In the genomic region with DNA sequence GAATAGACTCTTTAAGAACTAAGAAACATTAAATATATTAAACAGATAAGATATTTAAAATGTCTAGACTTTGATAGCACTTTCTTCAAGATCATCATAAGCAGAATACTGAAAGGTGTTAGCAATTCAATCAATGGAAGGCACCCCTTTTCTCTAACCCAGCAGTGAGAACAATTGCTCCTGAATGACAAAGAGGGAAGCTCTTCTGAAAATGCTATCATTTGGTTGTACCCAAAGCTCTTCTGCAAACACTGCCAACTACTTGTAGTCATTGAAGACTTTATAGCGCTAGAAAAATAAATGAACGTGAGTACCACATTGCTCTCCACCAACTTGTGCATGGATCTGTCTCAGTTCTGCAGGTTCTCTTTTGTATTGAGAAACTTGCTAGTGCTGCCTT, we compare ENCODE assay signal across 22 cellular contexts.
DNase-seq lines count a peak whose midpoint lies in the region; ATAC-seq and TF ChIP-seq lines count a peak whose summit lies in the region.
"Had no signal": no experiment of that assay in that cellular context is flagged by ENCODE, and none has a peak within 500 bp of the region (broad histone marks: within the 10 kb centered on the region; RNA-seq: fewer than 3 reads in every experiment).

No MANE protein-coding gene starts in this region.

- CTCF ChIA-PET in WTC11 (lab: Charles Lee) = interaction anchor here (1.0 to 2.3 kb wide), 2 partner anchors 17 to 283 kb away, joined by 8 to 11 read pairs; no protein-coding TSS in a partner anchor

- 65 to 67% (median 65%) methylated on average over 2 of the region's 2 CpGs for WGBS in psoas muscle, 3 donors

- no peak overlapping the region for H3K4me3 ChIP-seq in psoas muscle
- H3K4me3 ChIP-seq: A549; BLaER1 treated with 17β-estradiol and CSF1 and Interleukin-3, amounts not matched to agents 10 nM and 100 nM; GM23248; HAP-1 had no signal

- no peaks in the 10 kb centered on the region for H3K9me3 ChIP-seq in psoas muscle
- H3K9me3 ChIP-seq: A549; BE2C; BLaER1 treated with 17β-estradiol and CSF1 and Interleukin-3, amounts not matched to agents 10 nM and 100 nM; HAP-1 had no signal

- no peak overlapping the region for H3K4me3 Mint-ChIP-seq in WTC11
- H3K4me3 Mint-ChIP-seq: CD14-positive monocyte; CD4-positive, alpha-beta T cell; CD8-positive, alpha-beta memory T cell; HFFc6 had no signal

- H3K27ac ChIP-seq in psoas muscle = no peak overlapping the region
- H3K27ac ChIP-seq: 22Rv1; A549; BLaER1 treated with 17β-estradiol and CSF1 and Interleukin-3, amounts not matched to agents 10 nM and 100 nM; GM23248 had no signal

- no peaks in the 10 kb centered on the region for H3K9me3 Mint-ChIP-seq in WTC11
- H3K9me3 Mint-ChIP-seq: HFFc6 had no signal

- no peak overlapping the region for H3K27ac Mint-ChIP-seq in WTC11
- H3K27ac Mint-ChIP-seq: CD14-positive monocyte; CD4-positive, alpha-beta T cell; CD8-positive, alpha-beta memory T cell; HFFc6 had no signal

- intact Hi-C loops in psoas muscle (cut with DNase I) = no loop called here

- H3K36me3 Mint-ChIP-seq in WTC11 = no peaks in the 10 kb centered on the region
- H3K36me3 Mint-ChIP-seq: CD14-positive monocyte; CD8-positive, alpha-beta memory T cell had no signal

- peak; percentile 77 for ATAC-seq in WTC11
- no peak for ATAC-seq in psoas muscle
- ATAC-seq: A549 had no signal

- no peaks in the 10 kb centered on the region for H3K36me3 ChIP-seq in psoas muscle (ENCODE audit: insufficient read depth in 1 of 2, low read depth in 1 of 2)
- H3K36me3 ChIP-seq: BE2C; BLaER1 treated with 17β-estradiol and CSF1 and Interleukin-3, amounts not matched to agents 10 nM and 100 nM; HAP-1 had no signal

- no peak for TF ChIP-seq CTCF in WTC11 (IDR thresholded peaks at IDR 0.05)
- TF ChIP-seq CTCF in psoas muscle (IDR thresholded peaks at IDR 0.05) = no peak

- peaks cover 10% of the 10 kb centered on the region for H3K4me1 Mint-ChIP-seq in WTC11
- H3K4me1 Mint-ChIP-seq: CD14-positive monocyte; CD8-positive, alpha-beta memory T cell had no signal

- DNase-seq in DMS53 (lab: John Stamatoyannopoulos, UW) (peak; percentile 14), DMS53 treated with DMSO at 0.1 percent for 48 hours (lab: John Stamatoyannopoulos, UW; ENCODE audit: unreplicated experiment) (no peak), NCI-H748 (lab: John Stamatoyannopoulos, UW; ENCODE audit: unreplicated experiment) (peak; percentile 11), NCI-H748 treated with DMSO at 0.1 percent for 48 hours (lab: John Stamatoyannopoulos, UW) (no peak), WTC11 (ENCODE audit: low spot score) (no peak), GM19240 (ENCODE audit: insufficient read length, low spot score) (no peak), psoas muscle (no peak)
- no peak for DNase-seq in activated T-cell treated with anti-CD3 and anti-CD28 coated beads, Interleukin-2, amount 50 U/mL, for 1 hour
- DNase-seq: ACHN; AML-193; BE2C; CD4-positive, alpha-beta T cell; CD8-positive, alpha-beta memory T cell; DMS 273 treated with DMSO at 0.1 percent for 48 hours; DND-41; GM23248; HFFc6 had no signal

- no peaks in the 10 kb centered on the region for H3K27me3 Mint-ChIP-seq in WTC11 (ENCODE audit: low read depth)
- H3K27me3 Mint-ChIP-seq: CD4-positive, alpha-beta T cell; CD8-positive, alpha-beta memory T cell had no signal

- POLR2A ChIA-PET in WTC11 (lab: Charles Lee) = no interaction called here

- H3K4me1 ChIP-seq in psoas muscle = no peaks in the 10 kb centered on the region
- H3K4me1 ChIP-seq: A549; BE2C; BLaER1 treated with 17β-estradiol and CSF1 and Interleukin-3, amounts not matched to agents 10 nM and 100 nM; HAP-1 had no signal

- H3K27me3 ChIP-seq in psoas muscle (ENCODE audit: insufficient read depth in 3 of 3, low read length in 2 of 3) = no peaks in the 10 kb centered on the region
- H3K27me3 ChIP-seq: BE2C; BLaER1 treated with 17β-estradiol and CSF1 and Interleukin-3, amounts not matched to agents 10 nM and 100 nM had no signal

TF ChIP-seq in WTC11, 78 proteins besides CTCF, POLR2A, EP300 and RAD21 (continues in another document):
- TF ChIP-seq ZNF138 (CRISPR knock-in tag; conservative IDR thresholded peaks at IDR 0.05) = no peak
- TF ChIP-seq, protein P1, sequence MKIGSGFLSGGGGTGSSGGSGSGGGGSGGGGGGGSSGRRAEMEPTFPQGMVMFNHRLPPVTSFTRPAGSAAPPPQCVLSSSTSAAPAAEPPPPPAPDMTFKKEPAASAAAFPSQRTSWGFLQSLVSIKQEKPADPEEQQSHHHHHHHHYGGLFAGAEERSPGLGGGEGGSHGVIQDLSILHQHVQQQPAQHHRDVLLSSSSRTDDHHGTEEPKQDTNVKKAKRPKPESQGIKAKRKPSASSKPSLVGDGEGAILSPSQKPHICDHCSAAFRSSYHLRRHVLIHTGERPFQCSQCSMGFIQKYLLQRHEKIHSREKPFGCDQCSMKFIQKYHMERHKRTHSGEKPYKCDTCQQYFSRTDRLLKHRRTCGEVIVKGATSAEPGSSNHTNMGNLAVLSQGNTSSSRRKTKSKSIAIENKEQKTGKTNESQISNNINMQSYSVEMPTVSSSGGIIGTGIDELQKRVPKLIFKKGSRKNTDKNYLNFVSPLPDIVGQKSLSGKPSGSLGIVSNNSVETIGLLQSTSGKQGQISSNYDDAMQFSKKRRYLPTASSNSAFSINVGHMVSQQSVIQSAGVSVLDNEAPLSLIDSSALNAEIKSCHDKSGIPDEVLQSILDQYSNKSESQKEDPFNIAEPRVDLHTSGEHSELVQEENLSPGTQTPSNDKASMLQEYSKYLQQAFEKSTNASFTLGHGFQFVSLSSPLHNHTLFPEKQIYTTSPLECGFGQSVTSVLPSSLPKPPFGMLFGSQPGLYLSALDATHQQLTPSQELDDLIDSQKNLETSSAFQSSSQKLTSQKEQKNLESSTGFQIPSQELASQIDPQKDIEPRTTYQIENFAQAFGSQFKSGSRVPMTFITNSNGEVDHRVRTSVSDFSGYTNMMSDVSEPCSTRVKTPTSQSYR (CRISPR knock-in tag; IDR thresholded peaks at IDR 0.05) = no peak
- TF ChIP-seq, protein P2, sequence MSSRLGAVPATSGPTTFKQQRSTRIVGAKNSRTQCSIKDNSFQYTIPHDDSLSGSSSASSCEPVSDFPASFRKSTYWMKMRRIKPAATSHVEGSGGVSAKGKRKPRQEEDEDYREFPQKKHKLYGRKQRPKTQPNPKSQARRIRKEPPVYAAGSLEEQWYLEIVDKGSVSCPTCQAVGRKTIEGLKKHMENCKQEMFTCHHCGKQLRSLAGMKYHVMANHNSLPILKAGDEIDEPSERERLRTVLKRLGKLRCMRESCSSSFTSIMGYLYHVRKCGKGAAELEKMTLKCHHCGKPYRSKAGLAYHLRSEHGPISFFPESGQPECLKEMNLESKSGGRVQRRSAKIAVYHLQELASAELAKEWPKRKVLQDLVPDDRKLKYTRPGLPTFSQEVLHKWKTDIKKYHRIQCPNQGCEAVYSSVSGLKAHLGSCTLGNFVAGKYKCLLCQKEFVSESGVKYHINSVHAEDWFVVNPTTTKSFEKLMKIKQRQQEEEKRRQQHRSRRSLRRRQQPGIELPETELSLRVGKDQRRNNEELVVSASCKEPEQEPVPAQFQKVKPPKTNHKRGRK (CRISPR knock-in tag; IDR thresholded peaks at IDR 0.05; ENCODE audit: borderline replicate concordance) = no peak
- TF ChIP-seq ZNF317 (CRISPR knock-in tag; IDR thresholded peaks at IDR 0.05; ENCODE audit: borderline replicate concordance, low read depth) = no peak
- TF ChIP-seq TEAD4 (CRISPR knock-in tag; IDR thresholded peaks at IDR 0.05) = no peak
- TF ChIP-seq TCF7 (CRISPR knock-in tag; IDR thresholded peaks at IDR 0.05; ENCODE audit: low read depth) = no peak
- no peak for TF ChIP-seq GTF2I (CRISPR knock-in tag; conservative IDR thresholded peaks at IDR 0.05)
- TF ChIP-seq, protein P3, sequence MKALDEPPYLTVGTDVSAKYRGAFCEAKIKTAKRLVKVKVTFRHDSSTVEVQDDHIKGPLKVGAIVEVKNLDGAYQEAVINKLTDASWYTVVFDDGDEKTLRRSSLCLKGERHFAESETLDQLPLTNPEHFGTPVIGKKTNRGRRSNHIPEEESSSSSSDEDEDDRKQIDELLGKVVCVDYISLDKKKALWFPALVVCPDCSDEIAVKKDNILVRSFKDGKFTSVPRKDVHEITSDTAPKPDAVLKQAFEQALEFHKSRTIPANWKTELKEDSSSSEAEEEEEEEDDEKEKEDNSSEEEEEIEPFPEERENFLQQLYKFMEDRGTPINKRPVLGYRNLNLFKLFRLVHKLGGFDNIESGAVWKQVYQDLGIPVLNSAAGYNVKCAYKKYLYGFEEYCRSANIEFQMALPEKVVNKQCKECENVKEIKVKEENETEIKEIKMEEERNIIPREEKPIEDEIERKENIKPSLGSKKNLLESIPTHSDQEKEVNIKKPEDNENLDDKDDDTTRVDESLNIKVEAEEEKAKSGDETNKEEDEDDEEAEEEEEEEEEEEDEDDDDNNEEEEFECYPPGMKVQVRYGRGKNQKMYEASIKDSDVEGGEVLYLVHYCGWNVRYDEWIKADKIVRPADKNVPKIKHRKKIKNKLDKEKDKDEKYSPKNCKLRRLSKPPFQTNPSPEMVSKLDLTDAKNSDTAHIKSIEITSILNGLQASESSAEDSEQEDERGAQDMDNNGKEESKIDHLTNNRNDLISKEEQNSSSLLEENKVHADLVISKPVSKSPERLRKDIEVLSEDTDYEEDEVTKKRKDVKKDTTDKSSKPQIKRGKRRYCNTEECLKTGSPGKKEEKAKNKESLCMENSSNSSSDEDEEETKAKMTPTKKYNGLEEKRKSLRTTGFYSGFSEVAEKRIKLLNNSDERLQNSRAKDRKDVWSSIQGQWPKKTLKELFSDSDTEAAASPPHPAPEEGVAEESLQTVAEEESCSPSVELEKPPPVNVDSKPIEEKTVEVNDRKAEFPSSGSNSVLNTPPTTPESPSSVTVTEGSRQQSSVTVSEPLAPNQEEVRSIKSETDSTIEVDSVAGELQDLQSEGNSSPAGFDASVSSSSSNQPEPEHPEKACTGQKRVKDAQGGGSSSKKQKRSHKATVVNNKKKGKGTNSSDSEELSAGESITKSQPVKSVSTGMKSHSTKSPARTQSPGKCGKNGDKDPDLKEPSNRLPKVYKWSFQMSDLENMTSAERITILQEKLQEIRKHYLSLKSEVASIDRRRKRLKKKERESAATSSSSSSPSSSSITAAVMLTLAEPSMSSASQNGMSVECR (CRISPR knock-in tag; IDR thresholded peaks at IDR 0.05; ENCODE audit: borderline replicate concordance) = no peak
- TF ChIP-seq EMX1 (CRISPR knock-in tag; IDR thresholded peaks at IDR 0.05) = no peak
- TF ChIP-seq ATF1 (CRISPR knock-in tag; IDR thresholded peaks at IDR 0.05) = no peak
- TF ChIP-seq, protein P4, sequence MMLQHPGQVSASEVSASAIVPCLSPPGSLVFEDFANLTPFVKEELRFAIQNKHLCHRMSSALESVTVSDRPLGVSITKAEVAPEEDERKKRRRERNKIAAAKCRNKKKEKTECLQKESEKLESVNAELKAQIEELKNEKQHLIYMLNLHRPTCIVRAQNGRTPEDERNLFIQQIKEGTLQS (CRISPR knock-in tag; conservative IDR thresholded peaks at IDR 0.05) = no peak

Comparison
In these comparisons a context has a peak if more than half of its experiments do, and no peak if none do; other contexts are left out.
1. DNase-seq: peak in DMS53 (single experiment) and NCI-H748 (single experiment); none in DMS53 treated with DMSO at 0.1 percent for 48 hours (single experiment), NCI-H748 treated with DMSO at 0.1 percent for 48 hours (single experiment), WTC11 (single experiment), GM19240 (single experiment), activated T-cell treated with anti-CD3 and anti-CD28 coated beads, Interleukin-2, amount 50 U/mL, for 1 hour (single experiment) and psoas muscle (0 of 2).